Comparison of ENCODE assay signal across 8 cellular contexts in genomic region chr9:137459147-137459600, GRCh38. TPM values are rescaled to one million over a fixed set of nuclear protein-coding genes. Genes with fewer than 3 reads are reported as not detected.
DNase-seq lines count a peak whose midpoint lies in the region.

Gene NSMF, minus strand, starts transcription at chr9:137459334. Its CDS starts 232 bp downstream, at chr9:137459102.

- H3K27me3 ChIP-seq in neuron (ENCODE audit: insufficient read depth, low read length) (no peaks in the 10 kb centered on the region), stomach smooth muscle (ENCODE audit: control insufficient read depth in 1 of 2, insufficient read depth in 2 of 2, low read length in 2 of 2) (peaks cover 2 to 3% of the 10 kb centered on the region in 2 donors)

- no peaks in the 10 kb centered on the region for H3K9me3 ChIP-seq in neuron (ENCODE audit: low read length)
- no peaks in the 10 kb centered on the region for H3K9me3 ChIP-seq in stomach smooth muscle (ENCODE audit: control insufficient read depth in 2 of 2, low read length in 2 of 2)

- H3K4me3 ChIP-seq in neuron (ENCODE audit: low read length) (peak within 1 kb of the TSS; percentile 73), stomach smooth muscle (ENCODE audit: low read length in 2 of 2) (peak within 1 kb of the TSS; percentile 67 to 77)

- peak; percentile 91 for DNase-seq in EH (ENCODE audit: low read depth)
- DNase-seq in GOT3 (lab: John Stamatoyannopoulos, UW): peak; percentile 44
- DNase-seq in M059J (ENCODE audit: low read depth): peak; percentile 84
- DNase-seq in SK-N-DZ (ENCODE audit: low spot score): peak; percentile 86
- DNase-seq in activated naive CD4-positive, alpha-beta T cell (lab: John Stamatoyannopoulos, UW): peak; percentile 73 to 96 (median 83)
- DNase-seq in foreskin melanocyte: peak; percentile 79

- H3K36me3 ChIP-seq in neuron (ENCODE audit: insufficient read depth, low read length) (peaks cover 31% of the 10 kb centered on the region), stomach smooth muscle (ENCODE audit: control insufficient read depth in 2 of 2, insufficient read depth in 2 of 2, low read length in 2 of 2) (no peaks in the 10 kb centered on the region)

- H3K4me1 ChIP-seq in neuron (ENCODE audit: insufficient read depth, low read length) (peaks cover 14% of the 10 kb centered on the region), stomach smooth muscle (ENCODE audit: control insufficient read depth, insufficient read depth, low read length) (peaks cover 33% of the 10 kb centered on the region)

- H3K9ac ChIP-seq in stomach smooth muscle (ENCODE audit: low read length in 2 of 2): peak within 1 kb of the TSS; percentile 72 to 80

- peak within 1 kb of the TSS; percentile 86 for H2AFZ ChIP-seq in neuron (ENCODE audit: low read depth, low read length)

- peak within 1 kb of the TSS; percentile 46 for H3K27ac ChIP-seq in stomach smooth muscle (ENCODE audit: low read length)

RNA-seq across cellular contexts. Expression of gene NSMF, which starts in this region (rescaled TPM):
- 11.8 and 24.0 TPM in 2 replicates for total RNA-seq in M059J (2014; rRNA removed; shearing (Covaris generic))
- 70.9 and 72.1 TPM in 2 replicates for polyA plus RNA-seq in SK-N-DZ (2014; cell fraction: cytosol; rRNA removed)
- polyA plus RNA-seq in SK-N-DZ (2014; cell fraction: nucleus; rRNA removed): 252 and 303 TPM in 2 replicates

Comparison
In these comparisons a context has a peak if more than half of its experiments do, and no peak if none do; other contexts are left out.
1. Peak in every context shown above with its lines: DNase-seq, H3K4me3 ChIP-seq and H3K27ac ChIP-seq.